19 cellular contexts compared by ENCODE assay signal in genomic region chr6:109424946-109425345, GRCh38.
"Had no signal": no experiment of that assay in that cellular context is flagged by ENCODE, and none has a peak within 500 bp of the region (broad histone marks: within the 10 kb centered on the region; RNA-seq: fewer than 3 reads in every experiment).

No MANE protein-coding gene starts in this region.

- H3K27ac Mint-ChIP-seq: activated naive CD4-positive, alpha-beta T cell treated with anti-CD3 and anti-CD28 coated beads for 36 hours; activated T-helper 17 cell treated with anti-CD3 and anti-CD28 coated beads, Interleukin-2, amount 50 U/mL, for 72 hours; brain; effector memory CD8-positive, alpha-beta T cell; type B pancreatic cell; WTC11 had no signal

- H3K36me3 Mint-ChIP-seq: brain, naive B cell, type B pancreatic cell, WTC11 had no signal

- H3K9me3 ChIP-seq: adrenal gland, lower lobe of right lung, neutrophil, prostate gland, right lobe of liver, suprapubic skin had no signal

- ATAC-seq: activated T-helper 17 cell treated with anti-CD3 and anti-CD28 coated beads, Interleukin-2, amount 50 U/mL, for 72 hours; effector memory CD8-positive, alpha-beta T cell; lower lobe of right lung; right lobe of liver; WTC11 had no signal

- H3K36me3 ChIP-seq: adrenal gland, lower lobe of right lung, neutrophil, prostate gland, right lobe of liver, suprapubic skin had no signal

- H3K4me3 ChIP-seq: adrenal gland, lower lobe of right lung, prostate gland, right lobe of liver, suprapubic skin had no signal

- H3K4me1 Mint-ChIP-seq: activated T-helper 17 cell treated with anti-CD3 and anti-CD28 coated beads, Interleukin-2, amount 50 U/mL, for 72 hours; WTC11 had no signal

- H3K4me1 ChIP-seq: prostate gland, right lobe of liver had no signal

- H3K27me3 Mint-ChIP-seq: brain, naive B cell, type B pancreatic cell had no signal

- DNase-seq: activated CD4-positive, alpha-beta T cell treated with anti-CD3 and anti-CD28 coated beads for 48 hours; activated naive CD4-positive, alpha-beta T cell treated with anti-CD3 and anti-CD28 coated beads for 36 hours; activated T-cell treated with anti-CD3 and anti-CD28 coated beads for 4 hours; effector memory CD8-positive, alpha-beta T cell; hypothalamus; left cardiac atrium; lower lobe of right lung; naive B cell; right lobe of liver; stimulated activated CD4-positive, alpha-beta T cell treated with anti-CD3 and anti-CD28 coated beads, Interleukin-2, amount 100 ng/mL, for 24 hours; stimulated activated naive CD4-positive, alpha-beta T cell treated with Interleukin-2 at 50 U/mL for 16 hours had no signal

- H3K27me3 ChIP-seq: adrenal gland, neutrophil, right lobe of liver, suprapubic skin had no signal

- H3K9me3 Mint-ChIP-seq: activated naive CD4-positive, alpha-beta T cell treated with anti-CD3 and anti-CD28 coated beads for 36 hours; activated T-helper 17 cell treated with anti-CD3 and anti-CD28 coated beads, Interleukin-2, amount 50 U/mL, for 72 hours; brain; effector memory CD8-positive, alpha-beta T cell; naive B cell; type B pancreatic cell; WTC11 had no signal

- H3K4me3 Mint-ChIP-seq: activated naive CD4-positive, alpha-beta T cell treated with anti-CD3 and anti-CD28 coated beads for 36 hours; activated T-helper 17 cell treated with anti-CD3 and anti-CD28 coated beads, Interleukin-2, amount 50 U/mL, for 72 hours; brain; effector memory CD8-positive, alpha-beta T cell; type B pancreatic cell; WTC11 had no signal

- H3K27ac ChIP-seq: lower lobe of right lung, neutrophil, prostate gland, right lobe of liver, suprapubic skin had no signal
